ENCODE assay signal across 13 cellular contexts in the genomic region with DNA sequence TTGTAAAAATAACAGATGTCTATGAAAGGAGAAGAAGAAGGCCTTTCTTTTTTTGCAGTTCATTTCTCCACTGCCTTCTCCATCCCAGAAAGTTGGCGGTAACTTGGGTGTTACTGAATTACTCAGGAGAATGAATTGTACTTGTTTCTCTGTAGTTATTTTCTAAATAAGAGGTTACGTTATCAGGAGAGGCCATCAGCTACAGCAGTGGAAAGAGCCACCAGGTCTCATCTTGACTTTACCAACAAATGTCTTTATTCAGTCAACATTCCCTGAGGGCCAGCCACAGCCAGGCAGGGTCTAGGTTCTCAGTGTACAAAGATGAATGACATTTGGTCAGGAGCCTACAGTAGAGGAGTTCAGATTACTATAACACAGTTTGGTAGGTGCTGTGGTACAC. TPM values are rescaled to one million over a fixed set of nuclear protein-coding genes. Genes with fewer than 3 reads are reported as not detected.
DNase-seq lines count a peak whose midpoint lies in the region; ATAC-seq and TF ChIP-seq lines count a peak whose summit lies in the region.
"Had no signal": no experiment of that assay in that cellular context is flagged by ENCODE, and none has a peak within 500 bp of the region (broad histone marks: within the 10 kb centered on the region; RNA-seq: fewer than 3 reads in every experiment).

No MANE protein-coding gene starts in this region.

- H3K27me3 Mint-ChIP-seq in chondrocyte (ENCODE audit: low read depth) = no peaks in the 10 kb centered on the region
- H3K27me3 Mint-ChIP-seq: activated CD4-positive, alpha-beta memory T cell treated with anti-CD3 and anti-CD28 coated beads for 36 hours; progenitor cell of endocrine pancreas had no signal

- peak overlapping the region; percentile 33 to 77 (median 52) for H3K9ac ChIP-seq in skeletal muscle tissue (ENCODE audit: low read depth in 1 of 3, low read length in 3 of 3)

- H3K4me1 ChIP-seq in lung (ENCODE audit: control insufficient read depth in 2 of 2, insufficient read depth in 2 of 2, low read length in 2 of 2) (peaks cover 12 to 34% of the 10 kb centered on the region in 2 donors), skeletal muscle tissue (ENCODE audit: control insufficient read depth in 3 of 3, insufficient read depth in 3 of 3, low read length in 3 of 3) (peaks cover 55 to 85% (median 81%) of the 10 kb centered on the region in 3 donors)
- H3K4me1 ChIP-seq: Caco-2 had no signal

- H3K27me3 ChIP-seq in lung (ENCODE audit: control insufficient read depth, insufficient read depth) (no peaks in the 10 kb centered on the region), skeletal muscle tissue (ENCODE audit: control insufficient read depth in 3 of 3, insufficient read depth in 3 of 3, low read length in 3 of 3) (no peaks in the 10 kb centered on the region)

- H3K36me3 Mint-ChIP-seq in chondrocyte (ENCODE audit: low read depth) = peaks cover 3% of the 10 kb centered on the region

- peak; percentile 23 for DNase-seq in ELF-1 (ENCODE audit: low read depth, low spot score)
- DNase-seq in chondrocyte (ENCODE audit: low spot score) = no peak
- no peak for DNase-seq in lung (ENCODE audit: low spot score)
- no peak for DNase-seq in hypothalamus (lab: John Stamatoyannopoulos, UW)
- DNase-seq in EL = no peak
- DNase-seq in nucleus accumbens (lab: John Stamatoyannopoulos, UW) = no peak
- DNase-seq: activated CD4-positive, alpha-beta memory T cell treated with anti-CD3 and anti-CD28 coated beads for 36 hours; Caco-2; GF-D8; SIG-M5 had no signal

- 92 to 97% methylated on average over 2 of the region's 2 CpGs for WGBS in lung, 2 donors

- peaks cover 43% of the 10 kb centered on the region for H3K4me1 Mint-ChIP-seq in chondrocyte (ENCODE audit: low read depth)

- no peaks in the 10 kb centered on the region for H3K9me3 ChIP-seq in lung (ENCODE audit: control insufficient read depth in 2 of 2, insufficient read depth in 1 of 2, low read length in 1 of 2)
- no peaks in the 10 kb centered on the region for H3K9me3 ChIP-seq in skeletal muscle tissue (ENCODE audit: control insufficient read depth in 3 of 3, low read length in 3 of 3)
- H3K9me3 ChIP-seq: Caco-2 had no signal

- peak overlapping the region; percentile 96 for H3K27ac Mint-ChIP-seq in chondrocyte (ENCODE audit: unreplicated experiment)
- H3K27ac Mint-ChIP-seq: activated CD4-positive, alpha-beta memory T cell treated with anti-CD3 and anti-CD28 coated beads for 36 hours; progenitor cell of endocrine pancreas had no signal

- H3K4me3 Mint-ChIP-seq in chondrocyte (ENCODE audit: unreplicated experiment) = no peak overlapping the region
- H3K4me3 Mint-ChIP-seq: activated CD4-positive, alpha-beta memory T cell treated with anti-CD3 and anti-CD28 coated beads for 36 hours had no signal

- ATAC-seq in lung (ENCODE audit: insufficient read depth, low FRiP score) (no peak), GM21825 (IDR thresholded peaks at IDR 0.05; ENCODE audit: unreplicated experiment) (no peak)

- H3K27ac ChIP-seq in lung (ENCODE audit: low read depth in 1 of 2, low read length in 1 of 2) = peak overlapping the region; percentile 54 to 94
- H3K27ac ChIP-seq in skeletal muscle tissue (ENCODE audit: low read depth, low read length) = peak overlapping the region; percentile 98

- H3K4me3 ChIP-seq in lung (no peak overlapping the region), skeletal muscle tissue (ENCODE audit: low read length in 3 of 3) (peak overlapping the region; percentile 6 to 52 (median 49))

- peaks cover 0 to 3% of the 10 kb centered on the region in 2 donors for H3K36me3 ChIP-seq in lung (ENCODE audit: control insufficient read depth in 2 of 2, insufficient read depth in 2 of 2, low read length in 2 of 2)
- H3K36me3 ChIP-seq in skeletal muscle tissue (ENCODE audit: control insufficient read depth in 3 of 3, insufficient read depth in 3 of 3, low read length in 3 of 3) = no peaks in the 10 kb centered on the region

- no peaks in the 10 kb centered on the region for H3K9me3 Mint-ChIP-seq in chondrocyte (ENCODE audit: low read depth)
- H3K9me3 Mint-ChIP-seq: activated CD4-positive, alpha-beta memory T cell treated with anti-CD3 and anti-CD28 coated beads for 36 hours had no signal

- TF ChIP-seq CTCF in chondrocyte (IDR thresholded peaks at IDR 0.05) (no peak), lung (IDR thresholded peaks at IDR 0.05; ENCODE audit: control extremely low read depth, extremely low read depth) (no peak)

RNA-seq across cellular contexts. Expression of a gene that starts 8.1 kb away (rescaled TPM):
- total RNA-seq in chondrocyte (20.4 to 27.4 TPM (median 21.6 TPM) in 3 replicates), lung (10 to 100 TPM; 42.7 to 43.9 TPM), skeletal muscle tissue (40.2 TPM)
- polyA plus RNA-seq in lung = 10 to 100 TPM; 37.6 to 38.5 TPM
